ENCODE assay signal across 8 cellular contexts in the genomic region with DNA sequence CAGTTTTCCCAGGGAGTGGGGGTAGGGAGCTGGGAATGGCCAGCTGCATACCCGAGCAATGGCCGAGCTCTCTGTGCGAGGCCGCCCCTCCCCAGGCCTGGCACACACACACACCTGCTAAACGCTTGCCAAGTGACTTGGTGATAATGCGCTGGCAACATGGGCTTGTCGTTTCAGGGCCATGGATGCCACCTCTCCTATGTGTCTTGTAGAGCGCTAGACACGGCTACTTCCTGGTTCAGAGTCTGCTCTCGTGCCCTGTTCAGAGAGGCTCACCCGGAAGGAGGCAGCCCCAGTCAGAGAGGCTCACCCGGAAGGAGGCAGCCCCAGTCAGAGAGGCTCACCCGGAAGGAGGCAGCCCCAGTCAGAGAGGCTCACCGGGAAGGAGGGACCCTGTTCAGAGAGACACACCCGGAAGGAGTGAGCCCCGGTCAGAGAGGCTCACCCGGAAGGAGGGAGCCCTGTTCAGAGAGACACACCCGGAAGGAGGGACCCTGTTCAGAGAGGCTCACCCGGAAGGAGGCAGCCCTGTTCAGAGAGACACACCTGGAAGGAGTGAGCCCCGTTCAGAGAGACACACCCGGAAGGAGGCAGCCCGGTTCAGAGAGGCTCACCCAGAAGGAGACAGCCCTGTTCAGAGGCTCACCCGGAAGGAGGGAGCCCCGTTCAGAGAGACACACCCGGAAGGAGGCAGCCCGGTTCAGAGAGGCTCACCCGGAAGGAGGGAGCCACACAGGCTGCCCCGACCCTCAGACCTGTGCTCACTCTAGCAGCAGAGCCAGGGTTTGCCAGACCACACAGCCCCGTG. TPM values are rescaled to one million over a fixed set of nuclear protein-coding genes. Genes with fewer than 3 reads are reported as not detected.
DNase-seq lines count a peak whose midpoint lies in the region; ATAC-seq and TF ChIP-seq lines count a peak whose summit lies in the region.

No MANE protein-coding gene starts in this region.

- H3K36me3 ChIP-seq in cardiac muscle cell (no peaks in the 10 kb centered on the region), prostate gland (no peaks in the 10 kb centered on the region)

- H3K27ac ChIP-seq in cardiac muscle cell, result peak overlapping the region; percentile 59
- peak overlapping the region; percentile 20 to 22 for H3K27ac ChIP-seq in prostate gland

- no peak overlapping the region for H3K4me3 Mint-ChIP-seq in glutamatergic neuron (ENCODE audit: unreplicated experiment)

- 62% methylated on average over 29 of the region's 29 CpGs for WGBS in prostate gland

- peaks cover 37% of the 10 kb centered on the region for H3K4me1 Mint-ChIP-seq in glutamatergic neuron (ENCODE audit: low read depth, unreplicated experiment)

- H3K27ac Mint-ChIP-seq in glutamatergic neuron (ENCODE audit: unreplicated experiment), result no peak overlapping the region

- TF ChIP-seq CTCF in cardiac muscle cell (IDR thresholded peaks at IDR 0.05; ENCODE audit: low read depth, low read length), result no peak
- TF ChIP-seq CTCF in prostate gland (IDR thresholded peaks at IDR 0.05), result no peak
- TF ChIP-seq CTCF in glutamatergic neuron (IDR thresholded peaks at IDR 0.05; ENCODE audit: partially characterized antibody, unreplicated experiment), result no peak

- peaks cover 9% of the 10 kb centered on the region for H3K36me3 Mint-ChIP-seq in glutamatergic neuron (ENCODE audit: unreplicated experiment)

- intact Hi-C loops in cardiac septum (cut with DNase I) (no loop called here), prostate gland (cut with DNase I) (no loop called here)

- H3K27me3 ChIP-seq in cardiac muscle cell (no peaks in the 10 kb centered on the region), prostate gland (replicated peaks; ENCODE audit: insufficient read depth) (no peaks in the 10 kb centered on the region)

- no peak for TF ChIP-seq POLR2A in prostate gland (IDR thresholded peaks at IDR 0.05)

- peaks cover 7% of the 10 kb centered on the region for H3K9me3 Mint-ChIP-seq in glutamatergic neuron (ENCODE audit: unreplicated experiment)

- DNase-seq in cardiac muscle cell (ENCODE audit: low read depth in 1 of 2, low spot score in 1 of 2) (no peak), cardiac septum (ENCODE audit: low spot score) (no peak), NCI-H187 (lab: John Stamatoyannopoulos, UW) (peak; percentile 63 to 91), T-helper 9 cell (peak; percentile 20), dermis blood vessel endothelial cell (peak; percentile 89), prostate gland (ENCODE audit: low spot score) (no peak), glutamatergic neuron (no peak)

- H3K27me3 Mint-ChIP-seq in glutamatergic neuron (ENCODE audit: unreplicated experiment), result peaks cover 12% of the 10 kb centered on the region

- no peak for ATAC-seq in HG03565 (IDR thresholded peaks at IDR 0.05; ENCODE audit: unreplicated experiment)

- H3K4me3 ChIP-seq in cardiac muscle cell, result no peak overlapping the region
- peak overlapping the region; percentile 0 to 13 for H3K4me3 ChIP-seq in prostate gland

- peaks cover 46% of the 10 kb centered on the region for H3K4me1 ChIP-seq in cardiac muscle cell (ENCODE audit: low read depth)
- no peaks in the 10 kb centered on the region for H3K4me1 ChIP-seq in prostate gland (replicated peaks)

- H3K9me3 ChIP-seq in cardiac muscle cell (ENCODE audit: low read depth) (no peaks in the 10 kb centered on the region), prostate gland (no peaks in the 10 kb centered on the region)

RNA-seq across cellular contexts. Expression of a gene that starts 4.2 kb away (rescaled TPM):
- total RNA-seq in cardiac muscle cell, result 112 and 118 TPM in 2 replicates
- polyA plus RNA-seq in cardiac muscle cell, result 77.3 and 78.2 TPM in 2 replicates
- total RNA-seq in cardiac septum, result 480 TPM
- 1.0 and 1.7 TPM in 2 replicates for total RNA-seq in dermis blood vessel endothelial cell
- 1 to 10 TPM; 3.7 to 3.9 TPM for total RNA-seq in prostate gland
- total RNA-seq in glutamatergic neuron (ENCODE audit: unreplicated experiment), result 20.7 TPM

RNA-seq across cellular contexts. Expression of a gene that starts 41.4 kb away (rescaled TPM):
- total RNA-seq in cardiac muscle cell (21.2 and 32.4 TPM in 2 replicates), cardiac septum (134 TPM), dermis blood vessel endothelial cell (10.0 and 10.2 TPM in 2 replicates), prostate gland (10 to 100 TPM; 11.0 to 48.0 TPM), glutamatergic neuron (ENCODE audit: unreplicated experiment) (97.7 TPM)
- polyA plus RNA-seq in cardiac muscle cell, result 23.7 and 36.2 TPM in 2 replicates

Comparison
In these comparisons a context has a peak if more than half of its experiments do, and no peak if none do; other contexts are left out.
1. DNase-seq: peak in NCI-H187 (2 of 2), T-helper 9 cell (single experiment) and dermis blood vessel endothelial cell (single experiment); none in cardiac muscle cell (0 of 2), cardiac septum (single experiment), prostate gland (single experiment) and glutamatergic neuron (single experiment).